Comparison of ENCODE assay signal across 8 cellular contexts in genomic region chr17:78839173-78839761, GRCh38. TPM values are rescaled to one million over a fixed set of nuclear protein-coding genes. Genes with fewer than 3 reads are reported as not detected.
DNase-seq lines count a peak whose midpoint lies in the region; ATAC-seq and TF ChIP-seq lines count a peak whose summit lies in the region.

No MANE protein-coding gene starts in this region.

- TF ChIP-seq CTCF in foreskin fibroblast (IDR thresholded peaks at IDR 0.05; ENCODE audit: low read depth, low read length) (no peak), gastrocnemius medialis (IDR thresholded peaks at IDR 0.05 in 4 of 5, conservative IDR thresholded peaks at IDR 0.05 in 1 of 5) (no peak)

- H3K9me3 ChIP-seq in T-helper 17 cell (ENCODE audit: control insufficient read depth, low read length, poor library complexity, severe bottlenecking) (no peaks in the 10 kb centered on the region), gastrocnemius medialis (no peaks in the 10 kb centered on the region)

- peaks cover 3 to 34% of the 10 kb centered on the region in 2 donors for H3K36me3 ChIP-seq in gastrocnemius medialis

- in situ Hi-C loops in gastrocnemius medialis (cut with MboI; ENCODE audit: low sequenced_read_pairs in 4 of 4) = no loop called here

- H3K27me3 ChIP-seq in gastrocnemius medialis = no peaks in the 10 kb centered on the region

- peak overlapping the region; percentile 94 for H3K27ac Mint-ChIP-seq in activated CD4-positive, alpha-beta T cell treated with anti-CD3 and anti-CD28 coated beads, Interleukin-2, amount 10 ng/mL, durations not matched to agents 7 days and 5 days
- peak overlapping the region; percentile 95 for H3K27ac Mint-ChIP-seq in T-helper 17 cell

- peaks cover 13 to 18% of the 10 kb centered on the region in 2 donors for H3K4me1 ChIP-seq in gastrocnemius medialis

- POLR2A ChIA-PET in activated CD4-positive, alpha-beta T cell treated with anti-CD3 and anti-CD28 coated beads, Interleukin-2, amount 10 ng/mL, durations not matched to agents 7 days and 5 days (lab: Charles Lee) = no interaction called here

- no peaks in the 10 kb centered on the region for H3K9me3 Mint-ChIP-seq in activated CD4-positive, alpha-beta T cell treated with anti-CD3 and anti-CD28 coated beads, Interleukin-2, amount 10 ng/mL, durations not matched to agents 7 days and 5 days

- H3K36me3 Mint-ChIP-seq in activated CD4-positive, alpha-beta T cell treated with anti-CD3 and anti-CD28 coated beads, Interleukin-2, amount 10 ng/mL, durations not matched to agents 7 days and 5 days (ENCODE audit: low read depth) = peaks cover 26% of the 10 kb centered on the region
- H3K36me3 Mint-ChIP-seq in T-helper 17 cell (ENCODE audit: low read depth) = peaks cover 16% of the 10 kb centered on the region

- no peaks in the 10 kb centered on the region for H3K27me3 Mint-ChIP-seq in activated CD4-positive, alpha-beta T cell treated with anti-CD3 and anti-CD28 coated beads, Interleukin-2, amount 10 ng/mL, durations not matched to agents 7 days and 5 days
- no peaks in the 10 kb centered on the region for H3K27me3 Mint-ChIP-seq in T-helper 17 cell

- intact Hi-C loops in gastrocnemius medialis (cut with DNase I; ENCODE audit: low total_unique reads) = loop anchor here (5.0 kb wide), 1 partner anchor 42 kb away; no protein-coding TSS in a partner anchor

- peak overlapping the region; percentile 87 for H3K4me3 Mint-ChIP-seq in activated CD4-positive, alpha-beta T cell treated with anti-CD3 and anti-CD28 coated beads, Interleukin-2, amount 10 ng/mL, durations not matched to agents 7 days and 5 days
- H3K4me3 Mint-ChIP-seq in T-helper 17 cell = peak overlapping the region; percentile 95

- CTCF ChIA-PET in activated CD4-positive, alpha-beta T cell treated with anti-CD3 and anti-CD28 coated beads, Interleukin-2, amount 10 ng/mL, durations not matched to agents 7 days and 5 days (lab: Charles Lee) = no interaction called here

- no peak for TF ChIP-seq POLR2A in gastrocnemius medialis (IDR thresholded peaks at IDR 0.05)

- H3K27ac ChIP-seq in gastrocnemius medialis = peak overlapping the region; percentile 91 to 97 (median 96)

- H3K4me3 ChIP-seq in foreskin fibroblast (ENCODE audit: low read depth in 1 of 2, low read length in 2 of 2) (peak overlapping the region; percentile 75 to 76), gastrocnemius medialis (peak overlapping the region; percentile 86 to 92 (median 88))

- peaks cover 48% of the 10 kb centered on the region for H3K4me1 Mint-ChIP-seq in activated CD4-positive, alpha-beta T cell treated with anti-CD3 and anti-CD28 coated beads, Interleukin-2, amount 10 ng/mL, durations not matched to agents 7 days and 5 days
- peaks cover 33% of the 10 kb centered on the region for H3K4me1 Mint-ChIP-seq in T-helper 17 cell

- no peak for DNase-seq in activated CD4-positive, alpha-beta T cell treated with anti-CD3 and anti-CD28 coated beads, Interleukin-2, amount 10 ng/mL, durations not matched to agents 7 days and 5 days
- DNase-seq in activated CD4-positive, alpha-beta T cell treated with anti-CD3 and anti-CD28 coated beads, Interleukin-2, amount 50 U/mL, for 1 hour = no peak
- DNase-seq in T-helper 17 cell (no peak), foreskin fibroblast (peak in 1 of 2 donors; percentile 58), gastrocnemius medialis (no peak), cortex of kidney (lab: John Stamatoyannopoulos, UW) (no peak)
- DNase-seq in activated CD4-positive, CD25-positive, alpha-beta regulatory T cell treated with anti-CD3 and anti-CD28 coated beads, Interleukin-2, amount 50 U/mL, for 72 hours = no peak

- no peak for ATAC-seq in T-helper 17 cell
- ATAC-seq in gastrocnemius medialis = no peak
- ATAC-seq in GM18909 (IDR thresholded peaks at IDR 0.05; ENCODE audit: poor library complexity, unreplicated experiment) = no peak

RNA-seq across cellular contexts. Expression of gene USP36, which starts 1.3 kb away (rescaled TPM):
- 10 to 100 TPM; 79.0 to 92.9 TPM for total RNA-seq in activated CD4-positive, alpha-beta T cell treated with anti-CD3 and anti-CD28 coated beads, Interleukin-2, amount 10 ng/mL, durations not matched to agents 7 days and 5 days
- total RNA-seq in T-helper 17 cell (100 to 1,000 TPM; 418 to 474 TPM), gastrocnemius medialis (10 to 100 TPM; 15.2 to 21.1 (median 20.0) TPM)

RNA-seq across cellular contexts. Expression of gene CYTH1, which starts 57.2 kb away (rescaled TPM):
- 100 to 1,000 TPM; 244 to 251 TPM for total RNA-seq in activated CD4-positive, alpha-beta T cell treated with anti-CD3 and anti-CD28 coated beads, Interleukin-2, amount 10 ng/mL, durations not matched to agents 7 days and 5 days
- total RNA-seq in T-helper 17 cell = 100 to 1,000 TPM; 462 to 497 TPM
- total RNA-seq in gastrocnemius medialis = 10 to 100 TPM; 24.7 to 43.7 (median 32.4) TPM

Comparison
In these comparisons a context has a peak if more than half of its experiments do, and no peak if none do; other contexts are left out.
1. RNA of gene USP36, which starts 1.3 kb away (total RNA-seq): 418 to 474 TPM in T-helper 17 cell; 79.0 to 92.9 TPM in activated CD4-positive, alpha-beta T cell treated with anti-CD3 and anti-CD28 coated beads, Interleukin-2, amount 10 ng/mL, durations not matched to agents 7 days and 5 days and 15.2 to 21.1 TPM in gastrocnemius medialis; every median in the first group is over 4 times any median in the second.
2. RNA of gene CYTH1, which starts 57.2 kb away (total RNA-seq): 462 to 497 TPM in T-helper 17 cell and 244 to 251 TPM in activated CD4-positive, alpha-beta T cell treated with anti-CD3 and anti-CD28 coated beads, Interleukin-2, amount 10 ng/mL, durations not matched to agents 7 days and 5 days; 24.7 to 43.7 TPM in gastrocnemius medialis; every median in the first group is over 4 times any median in the second.